Comparison of ENCODE assay signal across 8 cellular contexts in genomic region chr12:116277393-116278258, GRCh38. TPM values are rescaled to one million over a fixed set of nuclear protein-coding genes. Genes with fewer than 3 reads are reported as not detected.
DNase-seq lines count a peak whose midpoint lies in the region; ATAC-seq and TF ChIP-seq lines count a peak whose summit lies in the region.

TSS of gene MED13L (minus strand) at chr12:116277693. CDS start at chr12:116277131, 562 bp downstream.

- DNase-seq in AG09309 (ENCODE audit: low read depth) = peak; percentile 35
- DNase-seq in NCI-H460 (ENCODE audit: extremely low read depth, low read depth) = peak; percentile 83
- peak; percentile 87 to 91 for DNase-seq in activated CD4-positive, alpha-beta T cell treated with anti-CD3 and anti-CD28 coated beads for 4 hours
- peak; percentile 88 for DNase-seq in choroid plexus epithelial cell (ENCODE audit: low read depth)
- peak; percentile 93 for DNase-seq in kidney tubule cell (ENCODE audit: low spot score)
- peak; percentile 76 for DNase-seq in stimulated activated CD4-positive, alpha-beta T cell treated with anti-CD3 and anti-CD28 coated beads, Interleukin-1b, Interleukin-23, amount 100 ng/mL, for 1 hour (ENCODE audit: low read depth in 2 of 2)

- ATAC-seq in GM18909 (IDR thresholded peaks at IDR 0.05; ENCODE audit: poor library complexity, unreplicated experiment) (peak; percentile 85), HG03175 (IDR thresholded peaks at IDR 0.05; ENCODE audit: unreplicated experiment) (peak; percentile 73)

- TF ChIP-seq CTCF in AG09309 (IDR thresholded peaks at IDR 0.05; ENCODE audit: control insufficient read depth, insufficient read depth, low read depth, low read length, missing control alignments) = no peak
- peak; percentile 27 for TF ChIP-seq CTCF in choroid plexus epithelial cell (conservative IDR thresholded peaks at IDR 0.05; ENCODE audit: low read depth, low read length)

- H3K4me3 ChIP-seq in AG09309 (ENCODE audit: control insufficient read depth, low read depth, low read length) (peak within 1 kb of the TSS; percentile 86), choroid plexus epithelial cell (ENCODE audit: low read depth, low read length) (peak within 1 kb of the TSS; percentile 84)

RNA-seq across cellular contexts. Expression of gene MED13L, which starts in this region (rescaled TPM):
- 30.9 and 32.1 TPM in 2 replicates for total RNA-seq in NCI-H460 (2014; rRNA removed; shearing (Covaris generic))
- polyA plus RNA-seq in NCI-H460 (2014; cell fraction: nucleus; rRNA removed) = 5.9 and 15.9 TPM in 2 replicates

Comparison
In these comparisons a context has a peak if more than half of its experiments do, and no peak if none do; other contexts are left out.
1. Peak in every context shown above with its lines: DNase-seq, ATAC-seq and H3K4me3 ChIP-seq.
2. DNase-seq: peak in every context shown above with its lines; median percentile 93 in kidney tubule cell; 89 in activated CD4-positive, alpha-beta T cell treated with anti-CD3 and anti-CD28 coated beads for 4 hours; 88 in choroid plexus epithelial cell; 83 in NCI-H460; 76 in stimulated activated CD4-positive, alpha-beta T cell treated with anti-CD3 and anti-CD28 coated beads, Interleukin-1b, Interleukin-23, amount 100 ng/mL, for 1 hour; 35 in AG09309.